ENCODE assay signal across 2 cellular contexts in genomic region chr6:28980137-28980796, GRCh38.
A peak's percentile ranks its signal among the peaks of the same experiment; 100 is the strongest.
TF ChIP-seq lines count a peak whose summit lies in the region.

No MANE protein-coding gene starts in this region.

TF ChIP-seq in A549, 52 proteins besides CTCF, POLR2A, EP300 and RAD21 (continued from another document):
- no peak for TF ChIP-seq E2F6 (IDR thresholded peaks at IDR 0.05; ENCODE audit: borderline replicate concordance, low read depth)
- no peak for TF ChIP-seq HOXB13 (CRISPR knock-in tag; IDR thresholded peaks at IDR 0.05; ENCODE audit: low read depth)
- TF ChIP-seq FOXS1 (CRISPR knock-in tag; IDR thresholded peaks at IDR 0.05) = no peak
- TF ChIP-seq, protein P1, sequence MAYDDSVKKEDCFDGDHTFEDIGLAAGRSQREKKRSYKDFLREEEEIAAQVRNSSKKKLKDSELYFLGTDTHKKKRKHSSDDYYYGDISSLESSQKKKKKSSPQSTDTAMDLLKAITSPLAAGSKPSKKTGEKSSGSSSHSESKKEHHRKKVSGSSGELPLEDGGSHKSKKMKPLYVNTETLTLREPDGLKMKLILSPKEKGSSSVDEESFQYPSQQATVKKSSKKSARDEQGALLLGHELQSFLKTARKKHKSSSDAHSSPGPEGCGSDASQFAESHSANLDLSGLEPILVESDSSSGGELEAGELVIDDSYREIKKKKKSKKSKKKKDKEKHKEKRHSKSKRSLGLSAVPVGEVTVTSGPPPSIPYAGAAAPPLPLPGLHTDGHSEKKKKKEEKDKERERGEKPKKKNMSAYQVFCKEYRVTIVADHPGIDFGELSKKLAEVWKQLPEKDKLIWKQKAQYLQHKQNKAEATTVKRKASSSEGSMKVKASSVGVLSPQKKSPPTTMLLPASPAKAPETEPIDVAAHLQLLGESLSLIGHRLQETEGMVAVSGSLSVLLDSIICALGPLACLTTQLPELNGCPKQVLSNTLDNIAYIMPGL (CRISPR knock-in tag; IDR thresholded peaks at IDR 0.05; ENCODE audit: borderline replicate concordance) = no peak
- TF ChIP-seq KDM5A (IDR thresholded peaks at IDR 0.05) = no peak
- no peak for TF ChIP-seq HOXA7 (CRISPR knock-in tag; IDR thresholded peaks at IDR 0.05)
- TF ChIP-seq, protein P2, sequence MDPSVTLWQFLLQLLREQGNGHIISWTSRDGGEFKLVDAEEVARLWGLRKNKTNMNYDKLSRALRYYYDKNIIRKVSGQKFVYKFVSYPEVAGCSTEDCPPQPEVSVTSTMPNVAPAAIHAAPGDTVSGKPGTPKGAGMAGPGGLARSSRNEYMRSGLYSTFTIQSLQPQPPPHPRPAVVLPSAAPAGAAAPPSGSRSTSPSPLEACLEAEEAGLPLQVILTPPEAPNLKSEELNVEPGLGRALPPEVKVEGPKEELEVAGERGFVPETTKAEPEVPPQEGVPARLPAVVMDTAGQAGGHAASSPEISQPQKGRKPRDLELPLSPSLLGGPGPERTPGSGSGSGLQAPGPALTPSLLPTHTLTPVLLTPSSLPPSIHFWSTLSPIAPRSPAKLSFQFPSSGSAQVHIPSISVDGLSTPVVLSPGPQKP (IDR thresholded peaks at IDR 0.05; ENCODE audit: low read depth, low read length) = no peak

TF ChIP-seq in HEK293, 187 proteins besides CTCF, POLR2A, EP300 and RAD21 (continued from another document):
- no peak for TF ChIP-seq PRDM2 (tag by site-specific recombination; IDR thresholded peaks at IDR 0.05; ENCODE audit: borderline replicate concordance)
- no peak for TF ChIP-seq GLIS2 (tag by site-specific recombination; IDR thresholded peaks at IDR 0.05)
- TF ChIP-seq ZNF223 (tag by site-specific recombination; IDR thresholded peaks at IDR 0.05) = 0 out of 2 replicates have a peak, but pooled peaks have one; percentile 5
- TF ChIP-seq SCRT2 (tag by site-specific recombination; IDR thresholded peaks at IDR 0.05) = peak; percentile 90
